In the genomic region with DNA sequence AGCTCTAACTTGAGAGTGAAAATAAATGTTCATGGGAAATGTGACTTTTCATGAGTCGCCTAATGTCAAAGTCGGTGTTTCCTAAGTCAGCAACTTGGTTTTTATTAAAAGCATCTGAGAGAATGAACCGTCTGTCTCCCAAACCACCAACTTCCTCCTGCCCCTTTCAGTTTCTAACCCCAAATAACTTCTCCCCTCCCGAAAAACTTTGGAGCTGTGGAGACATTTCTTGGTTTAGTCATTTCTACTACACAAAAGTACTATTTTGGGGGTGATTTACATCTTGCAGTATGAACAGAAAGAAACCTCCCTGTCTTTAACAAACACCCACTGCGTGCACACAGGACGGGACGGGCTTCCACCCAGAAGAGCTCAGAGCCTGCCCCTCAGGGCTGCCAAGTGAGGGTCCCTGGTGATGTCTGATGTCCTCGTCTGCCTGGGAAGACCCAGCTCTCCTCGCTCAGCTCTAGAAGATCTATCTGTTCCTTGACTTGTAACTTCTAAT, we compare ENCODE assay signal across 8 cellular contexts.
DNase-seq lines count a peak whose midpoint lies in the region; ATAC-seq lines count a peak whose summit lies in the region.

No MANE protein-coding gene starts in this region.

- DNase-seq in AG08395 (ENCODE audit: low spot score) = peak; percentile 59
- DNase-seq in SKM-1 (lab: John Stamatoyannopoulos, UW; ENCODE audit: unreplicated experiment) = peak; percentile 28
- DNase-seq in fibroblast of gingiva (ENCODE audit: low read depth) = peak; percentile 84
- DNase-seq in stimulated activated CD4-positive, alpha-beta T cell treated with anti-CD3 and anti-CD28 coated beads, Interleukin-4, amount 100 ng/mL, for 1 hour = peak; percentile 40
- no peak for DNase-seq in DMS53 treated with DMSO at 0.1 percent for 48 hours (lab: John Stamatoyannopoulos, UW; ENCODE audit: unreplicated experiment)
- DNase-seq in NCI-H2196 treated with DMSO at 0.1 percent for 48 hours (lab: John Stamatoyannopoulos, UW; ENCODE audit: unreplicated experiment) = no peak

- ATAC-seq in GM18870 (IDR thresholded peaks at IDR 0.05; ENCODE audit: unreplicated experiment) (peak; percentile 71), HG03045 (IDR thresholded peaks at IDR 0.05; ENCODE audit: unreplicated experiment) (peak; percentile 60)

Comparison
In these comparisons a context has a peak if more than half of its experiments do, and no peak if none do; other contexts are left out.
1. DNase-seq: peak in AG08395 (single experiment), SKM-1 (single experiment), fibroblast of gingiva (single experiment) and stimulated activated CD4-positive, alpha-beta T cell treated with anti-CD3 and anti-CD28 coated beads, Interleukin-4, amount 100 ng/mL, for 1 hour (single experiment); none in DMS53 treated with DMSO at 0.1 percent for 48 hours (single experiment) and NCI-H2196 treated with DMSO at 0.1 percent for 48 hours (single experiment).